ENCODE assay signal across 8 cellular contexts in genomic region chr7:37833107-37833817, GRCh38. TPM values are rescaled to one million over a fixed set of nuclear protein-coding genes. Genes with fewer than 3 reads are reported as not detected.
A peak's percentile ranks its signal among the peaks of the same experiment; 100 is the strongest.
DNase-seq lines count a peak whose midpoint lies in the region; ATAC-seq, FAIRE-seq and TF ChIP-seq lines count a peak whose summit lies in the region.

No MANE protein-coding gene starts in this region.

- no peak overlapping the region for H3K27ac ChIP-seq in keratinocyte (ENCODE audit: control insufficient read depth, insufficient read depth, low read length)

- peaks cover 4% of the 10 kb centered on the region for H3K4me1 Mint-ChIP-seq in T-helper 2 cell treated with Interferon-gamma antibody and Interleukin-4, amounts not matched to agents 5 μg/mL and 100 μg/mL, for 36 hours (ENCODE audit: low read depth)

- no peaks in the 10 kb centered on the region for H3K36me3 ChIP-seq in keratinocyte (ENCODE audit: control insufficient read depth in 2 of 2, extremely low read depth in 1 of 2, insufficient read depth in 2 of 2, low read length in 2 of 2)

- dilution Hi-C loops in keratinocyte (cut with MboI; ENCODE audit: extremely low pct_ligation_motif_present, low sequenced_read_pairs) = no loop called here

- peak; percentile 28 for DNase-seq in NCI-H187 treated with DMSO at 0.1 percent for 48 hours (lab: John Stamatoyannopoulos, UW)
- no peak for DNase-seq in NCI-H187 (lab: John Stamatoyannopoulos, UW)
- DNase-seq in MV-4-11 (lab: John Stamatoyannopoulos, UW) = peak; percentile 48
- DNase-seq in T-helper 2 cell treated with Interferon-gamma antibody and Interleukin-4, amounts not matched to agents 5 μg/mL and 100 μg/mL, for 36 hours (ENCODE audit: low spot score) = no peak
- DNase-seq in cardiac fibroblast (ENCODE audit: low read depth in 2 of 2) = peak; percentile 56 to 65
- DNase-seq in keratinocyte (ENCODE audit: low read depth, low spot score) = no peak
- DNase-seq in stimulated activated CD4-positive, alpha-beta T cell treated with anti-CD3 and anti-CD28 coated beads, Interleukin-12 subunit alpha, Interleukin-12 subunit beta, amount 100 ng/mL, for 4 hours = peak; percentile 26

- H3K4me3 ChIP-seq in cardiac fibroblast (replicated peaks in 1 of 2; ENCODE audit: low read depth in 2 of 2, low read length in 2 of 2) (peak overlapping the region in 1 of 2 donors; percentile 38), keratinocyte (ENCODE audit: control insufficient read depth in 2 of 3, extremely low read depth in 1 of 3, insufficient read depth in 2 of 3, low read depth in 1 of 3, low read length in 3 of 3) (peak overlapping the region in 1 of 3 experiments; percentile 33)

- no peaks in the 10 kb centered on the region for H3K9me3 Mint-ChIP-seq in T-helper 2 cell treated with Interferon-gamma antibody and Interleukin-4, amounts not matched to agents 5 μg/mL and 100 μg/mL, for 36 hours

- H3K27ac Mint-ChIP-seq in T-helper 2 cell treated with Interferon-gamma antibody and Interleukin-4, amounts not matched to agents 5 μg/mL and 100 μg/mL, for 36 hours = no peak overlapping the region

- peak overlapping the region; percentile 70 for H2AFZ ChIP-seq in keratinocyte (ENCODE audit: control insufficient read depth, low read length)

- ATAC-seq in HG02938 (IDR thresholded peaks at IDR 0.05; ENCODE audit: unreplicated experiment) = no peak

- no peaks in the 10 kb centered on the region for H3K79me2 ChIP-seq in keratinocyte (ENCODE audit: control insufficient read depth, insufficient read depth, low read length)

- peak overlapping the region; percentile 39 for H3K4me2 ChIP-seq in keratinocyte (ENCODE audit: control insufficient read depth, extremely low read depth, insufficient read depth, low read depth, low read length)

- H3K9me3 ChIP-seq in keratinocyte (ENCODE audit: control insufficient read depth, low read depth, low read length) = no peaks in the 10 kb centered on the region

- no peaks in the 10 kb centered on the region for H4K20me1 ChIP-seq in keratinocyte (ENCODE audit: control insufficient read depth, extremely low read depth, insufficient read depth, low read length)

- peak overlapping the region; percentile 74 for H3K4me3 Mint-ChIP-seq in T-helper 2 cell treated with Interferon-gamma antibody and Interleukin-4, amounts not matched to agents 5 μg/mL and 100 μg/mL, for 36 hours

- FAIRE-seq in keratinocyte (lab: Jason Lieb, UNC) = no peak

- H3K36me3 Mint-ChIP-seq in T-helper 2 cell treated with Interferon-gamma antibody and Interleukin-4, amounts not matched to agents 5 μg/mL and 100 μg/mL, for 36 hours (ENCODE audit: low read depth) = no peaks in the 10 kb centered on the region

- no peak overlapping the region for H3K9ac ChIP-seq in keratinocyte (ENCODE audit: control insufficient read depth, extremely low read depth, insufficient read depth, low read length)

- no peaks in the 10 kb centered on the region for H3K4me1 ChIP-seq in keratinocyte (ENCODE audit: control insufficient read depth, extremely low read depth, insufficient read depth, low read length)

- H3K27me3 Mint-ChIP-seq in T-helper 2 cell treated with Interferon-gamma antibody and Interleukin-4, amounts not matched to agents 5 μg/mL and 100 μg/mL, for 36 hours (ENCODE audit: low read depth) = peaks cover 24% of the 10 kb centered on the region

- H3K27me3 ChIP-seq in keratinocyte (ENCODE audit: control insufficient read depth, extremely low read depth, insufficient read depth, low read length) = no peaks in the 10 kb centered on the region

- H3K9me1 ChIP-seq in keratinocyte (ENCODE audit: control insufficient read depth, extremely low read depth, insufficient read depth, low read length) = no peaks in the 10 kb centered on the region

- peak; percentile 60 for TF ChIP-seq CTCF in cardiac fibroblast (IDR thresholded peaks at IDR 0.05; ENCODE audit: low read depth, low read length)
- TF ChIP-seq CTCF in keratinocyte (optimal IDR thresholded peaks at IDR 0.05 in 1 of 3, IDR thresholded peaks at IDR 0.05 in 1 of 3, conservative IDR thresholded peaks at IDR 0.05 in 1 of 3; ENCODE audit: extremely low read depth in 1 of 3, insufficient read depth in 2 of 3, low read length in 3 of 3) = peak; percentile 32 to 63 (median 49)

RNA-seq across cellular contexts. Expression of gene NME8, which starts 15.1 kb away (rescaled TPM):
- not detected in 3 replicates for polyA plus RNA-seq in keratinocyte
- polyA plus RNA-seq in keratinocyte (2011; ENCODE audit: low read depth) = not detected
- not detected in 2 replicates for polyA plus RNA-seq in keratinocyte (2011; cell fraction: cytosol; rRNA removed)
- polyA plus RNA-seq in keratinocyte (2011; cell fraction: nucleus; rRNA removed) = not detected in 2 replicates
- not detected in 2 replicates for polyA plus RNA-seq in keratinocyte (2012; ENCODE audit: low replicate concordance)
- not detected in 3 replicates for polyA minus RNA-seq in keratinocyte
- not detected for polyA minus RNA-seq in keratinocyte (2011; cell fraction: cytosol; rRNA and poly(A)+ RNA removed)
- not detected in 2 replicates for polyA minus RNA-seq in keratinocyte (2011; cell fraction: nucleus; rRNA and poly(A)+ RNA removed)

Comparison
In these comparisons a context has a peak if more than half of its experiments do, and no peak if none do; other contexts are left out.
1. DNase-seq: peak in NCI-H187 treated with DMSO at 0.1 percent for 48 hours (single experiment), MV-4-11 (single experiment), cardiac fibroblast (2 of 2) and stimulated activated CD4-positive, alpha-beta T cell treated with anti-CD3 and anti-CD28 coated beads, Interleukin-12 subunit alpha, Interleukin-12 subunit beta, amount 100 ng/mL, for 4 hours (single experiment); none in NCI-H187 (0 of 2), T-helper 2 cell treated with Interferon-gamma antibody and Interleukin-4, amounts not matched to agents 5 μg/mL and 100 μg/mL, for 36 hours (single experiment) and keratinocyte (single experiment).